In genomic region chr1:21027805-21028204, GRCh38 we compare ENCODE assay signal across 37 cellular contexts.
DNase-seq lines count a peak whose midpoint lies in the region; ATAC-seq, FAIRE-seq and TF ChIP-seq lines count a peak whose summit lies in the region.
"Had no signal": no experiment of that assay in that cellular context is flagged by ENCODE, and none has a peak within 500 bp of the region (broad histone marks: within the 10 kb centered on the region; RNA-seq: fewer than 3 reads in every experiment).

No MANE protein-coding gene starts in this region.

- 0 out of 2 replicates have a peak overlapping the region, but pooled peaks have one; percentile 18 for H2AFZ ChIP-seq in K562 (ENCODE audit: low read depth, low read length)
- no peak overlapping the region for H2AFZ ChIP-seq in hepatocyte
- H2AFZ ChIP-seq in smooth muscle cell (ENCODE audit: low read depth): no peak overlapping the region
- H2AFZ ChIP-seq: parathyroid adenoma had no signal

- H3K27me3 ChIP-seq in K562 (ENCODE audit: control insufficient read depth in 2 of 2, insufficient read depth in 2 of 2, low read length in 2 of 2) (no peaks in the 10 kb centered on the region), hepatocyte (no peaks in the 10 kb centered on the region), MG63 (no peaks in the 10 kb centered on the region), smooth muscle cell (ENCODE audit: low read depth) (no peaks in the 10 kb centered on the region)
- H3K27me3 ChIP-seq: brain microvascular endothelial cell, Peyer's patch, uterus had no signal

- H3K9ac ChIP-seq in K562 (ENCODE audit: insufficient read depth in 1 of 2, low read depth in 2 of 2, low read length in 2 of 2) (peak overlapping the region in 1 of 2 experiments; percentile 4; a peak in 1 of 4 replicates), smooth muscle cell (ENCODE audit: low read depth) (no peak overlapping the region)
- H3K9ac ChIP-seq: parathyroid adenoma had no signal

- H3K4me3 ChIP-seq in K562 (no peak overlapping the region), hepatocyte (no peak overlapping the region), MG63 (no peak overlapping the region), smooth muscle cell (no peak overlapping the region)
- H3K4me3 ChIP-seq: coronary artery, lung, Peyer's patch, skin epidermis, uterus had no signal

- peak; percentile 72 for TF ChIP-seq EP300 in K562 (IDR thresholded peaks at IDR 0.05; ENCODE audit: low read length)

- H3K27ac Mint-ChIP-seq in natural killer cell (peak overlapping the region; percentile 10 to 69), type B pancreatic cell (peak overlapping the region; percentile 8)
- peak overlapping the region in 1 of 2 donors; percentile 17 for H3K27ac Mint-ChIP-seq in natural killer cell treated with Interleukin-12 subunit alpha and Interleukin-12 subunit beta and Interleukin-15 and Interleukin-18, amount 100 ng/mL, for 72 hours
- H3K27ac Mint-ChIP-seq: activated CD4-positive, alpha-beta T cell treated with anti-CD3 and anti-CD28 coated beads for 36 hours; activated CD8-positive, alpha-beta T cell treated with anti-CD3 and anti-CD28 coated beads for 36 hours; activated naive CD4-positive, alpha-beta T cell treated with anti-CD3 and anti-CD28 coated beads, Interleukin-2, amount 50 U/mL, for 24 hours; activated T-helper 2 cell treated with anti-CD3 and anti-CD28 coated beads, Interferon-gamma antibody, Interleukin-2, Interleukin-4, amounts not matched to agents 10 μg/mL and 5 μg/mL and 100 μg/mL, durations not matched to agents 14 hours and 24 hours and 36 hours; T-helper 2 cell treated with Interferon-gamma antibody and Interleukin-4, amounts not matched to agents 5 μg/mL and 100 μg/mL, for 36 hours had no signal

- in situ Hi-C loops in K562 (cut with MboI): no loop called here

- H3K9me3 ChIP-seq in K562 (replicated peaks; ENCODE audit: control insufficient read depth, insufficient read depth, low read depth, low read length) (no peaks in the 10 kb centered on the region), hepatocyte (ENCODE audit: low read depth) (no peaks in the 10 kb centered on the region), MG63 (no peaks in the 10 kb centered on the region), smooth muscle cell (replicated peaks; ENCODE audit: low read depth) (no peaks in the 10 kb centered on the region)
- H3K9me3 ChIP-seq: Peyer's patch, uterus had no signal

- 0% methylated on average over 1 of the region's 1 CpG for WGBS in K562 (ENCODE audit: insufficient coverage, low coverage, missing lambda C conversion rate)
- WGBS in hepatocyte (ENCODE audit: low lambda C conversion rate, missing lambda C conversion rate): 57% methylated on average over 1 of the region's 1 CpG
- WGBS in smooth muscle cell (ENCODE audit: low lambda C conversion rate): 64% methylated on average over 1 of the region's 1 CpG

- POLR2A ChIA-PET in K562 (lab: Yijun Ruan, JAX): interaction anchor here (0.7 to 1.3 kb wide), 2 partner anchors 8 to 9 kb away, joined by 3 read pairs; no protein-coding TSS in a partner anchor

- no peaks in the 10 kb centered on the region for H3K36me3 Mint-ChIP-seq in natural killer cell
- H3K36me3 Mint-ChIP-seq in natural killer cell treated with Interleukin-12 subunit alpha and Interleukin-12 subunit beta and Interleukin-15 and Interleukin-18, amount 100 ng/mL, for 72 hours: peaks cover 14% of the 10 kb centered on the region
- H3K36me3 Mint-ChIP-seq in type B pancreatic cell: peaks cover 24% of the 10 kb centered on the region

- ATAC-seq in natural killer cell (peak in 1 of 3 donors; percentile 30), K562 (peak; percentile 58), GM21576 (IDR thresholded peaks at IDR 0.05; ENCODE audit: unreplicated experiment) (no peak)
- ATAC-seq in natural killer cell treated with Interleukin-12 subunit alpha and Interleukin-12 subunit beta and Interleukin-15 and Interleukin-18, amount 100 ng/mL, for 72 hours: no peak
- ATAC-seq: activated CD4-positive, alpha-beta T cell treated with anti-CD3 and anti-CD28 coated beads for 36 hours; activated CD8-positive, alpha-beta T cell treated with anti-CD3 and anti-CD28 coated beads for 36 hours had no signal

- H3K79me2 ChIP-seq in K562 (ENCODE audit: control insufficient read depth, insufficient read depth, low read length) (peaks cover 23% of the 10 kb centered on the region), hepatocyte (peaks cover 73% of the 10 kb centered on the region), smooth muscle cell (ENCODE audit: low read depth) (peaks cover 56% of the 10 kb centered on the region)
- H3K79me2 ChIP-seq: parathyroid adenoma had no signal

- no peak for TF ChIP-seq RAD21 in K562 (CRISPR knock-in tag; conservative IDR thresholded peaks at IDR 0.05 in 1 of 2, IDR thresholded peaks at IDR 0.05 in 1 of 2)

- H3K9me2 ChIP-seq in hepatocyte (replicated peaks; ENCODE audit: insufficient read depth): no peaks in the 10 kb centered on the region

- H3K27ac ChIP-seq in K562 (ENCODE audit: extremely low read depth, low read depth, low read length): peak overlapping the region; percentile 19; the same call in 2 of the 3 replicates
- H3K27ac ChIP-seq in hepatocyte: no peak overlapping the region
- no peak overlapping the region for H3K27ac ChIP-seq in smooth muscle cell (ENCODE audit: low read depth)
- H3K27ac ChIP-seq: brain microvascular endothelial cell, coronary artery, parathyroid adenoma, skin epidermis, uterus, VCaP had no signal

- H3K4me1 ChIP-seq in K562 (replicated peaks in 1 of 2; ENCODE audit: control insufficient read depth in 2 of 2, insufficient read depth in 2 of 2, low read length in 2 of 2) (peaks cover 23 to 29% of the 10 kb centered on the region in 2 experiments), hepatocyte (ENCODE audit: insufficient read depth) (peaks cover 20% of the 10 kb centered on the region), smooth muscle cell (ENCODE audit: low read depth) (peaks cover 1% of the 10 kb centered on the region)
- H3K4me1 ChIP-seq: uterus had no signal

- H3K4me3 Mint-ChIP-seq in natural killer cell (no peak overlapping the region), type B pancreatic cell (no peak overlapping the region)
- H3K4me3 Mint-ChIP-seq in natural killer cell treated with Interleukin-12 subunit alpha and Interleukin-12 subunit beta and Interleukin-15 and Interleukin-18, amount 100 ng/mL, for 72 hours: no peak overlapping the region
- H3K4me3 Mint-ChIP-seq: activated CD4-positive, alpha-beta T cell treated with anti-CD3 and anti-CD28 coated beads for 36 hours; activated CD8-positive, alpha-beta T cell treated with anti-CD3 and anti-CD28 coated beads for 36 hours; activated naive CD4-positive, alpha-beta T cell treated with anti-CD3 and anti-CD28 coated beads, Interleukin-2, amount 50 U/mL, for 24 hours; CD14-positive monocyte; T-helper 2 cell treated with Interferon-gamma antibody and Interleukin-4, amounts not matched to agents 5 μg/mL and 100 μg/mL, for 36 hours had no signal

- CTCF ChIA-PET in K562 (lab: Yijun Ruan, JAX; ENCODE audit: low intra/inter-chr PET ratio): no interaction called here

- peak; percentile 46 for FAIRE-seq in K562 (lab: Jason Lieb, UNC)
- FAIRE-seq: H1 had no signal

- no peaks in the 10 kb centered on the region for H3K9me1 ChIP-seq in K562 (ENCODE audit: control insufficient read depth, insufficient read depth, low read length)

- no peak for DNase-seq in natural killer cell
- DNase-seq in natural killer cell treated with Interleukin-12 subunit alpha and Interleukin-12 subunit beta and Interleukin-15 and Interleukin-18, amount 100 ng/mL, for 72 hours (ENCODE audit: low spot score): no peak
- DNase-seq in K562 (ENCODE audit: extremely low read depth in 1 of 4, low spot score in 3 of 4): peak in 2 of 4 experiments; percentile 19 to 48
- DNase-seq in hepatocyte (ENCODE audit: low spot score): peak; percentile 22
- DNase-seq in type B pancreatic cell (ENCODE audit: extremely low spot score, unreplicated experiment): no peak
- DNase-seq in MG63: no peak
- no peak for DNase-seq in smooth muscle cell (lab: John Stamatoyannopoulos, UW; ENCODE audit: unreplicated experiment)
- DNase-seq: 8988T; activated CD4-positive, alpha-beta T cell treated with anti-CD3 and anti-CD28 coated beads for 36 hours; activated CD8-positive, alpha-beta T cell treated with anti-CD3 and anti-CD28 coated beads for 36 hours; amygdala; brain microvascular endothelial cell; Calu3; DMS79 treated with DMSO at 0.1 percent for 48 hours; effector memory CD4-positive, alpha-beta T cell; foreskin fibroblast; GDM1; head of caudate nucleus; Kasumi-1; kidney glomerular epithelial cell; MV-4-11; NCI-H146; SHP77 treated with DMSO at 0.1 percent for 48 hours; stimulated activated naive CD4-positive, alpha-beta T cell treated with Interleukin-2 at 50 U/mL for 16 hours; uterus had no signal

- peaks cover 24 to 39% of the 10 kb centered on the region in 2 donors for H3K4me1 Mint-ChIP-seq in natural killer cell
- peaks cover 24 to 31% of the 10 kb centered on the region in 2 donors for H3K4me1 Mint-ChIP-seq in natural killer cell treated with Interleukin-12 subunit alpha and Interleukin-12 subunit beta and Interleukin-15 and Interleukin-18, amount 100 ng/mL, for 72 hours (ENCODE audit: low read depth in 2 of 2)
- H3K4me1 Mint-ChIP-seq in type B pancreatic cell (ENCODE audit: unreplicated experiment): peaks cover 7% of the 10 kb centered on the region

- BruUV-seq in K562 (replicated peaks; lab: Mats Ljungman, UMichigan): no TSS peak

- TF ChIP-seq CTCF in natural killer cell (IDR thresholded peaks at IDR 0.05): no peak
- no peak for TF ChIP-seq CTCF in K562 (IDR thresholded peaks at IDR 0.05 in 2 of 3, conservative IDR thresholded peaks at IDR 0.05 in 1 of 3; ENCODE audit: insufficient read depth in 2 of 3, low read depth in 1 of 3, low read length in 3 of 3)
- no peak for TF ChIP-seq CTCF in hepatocyte (IDR thresholded peaks at IDR 0.05; ENCODE audit: poor library complexity)
- no peak for TF ChIP-seq CTCF in type B pancreatic cell (conservative IDR thresholded peaks at IDR 0.05)
- no peak for TF ChIP-seq CTCF in smooth muscle cell (IDR thresholded peaks at IDR 0.05; ENCODE audit: borderline replicate concordance, insufficient read depth, poor library complexity, severe bottlenecking)

- intact Hi-C loops in natural killer cell (cut with micrococcal nuclease) (no loop called here), K562 (cut with micrococcal nuclease) (no loop called here)

- H3K4me2 ChIP-seq in K562 (ENCODE audit: insufficient read depth, low read length) (peak overlapping the region; percentile 34; the same call in 1 of the 2 replicates), hepatocyte (peak overlapping the region; percentile 10), smooth muscle cell (no peak overlapping the region)

- H4K20me1 ChIP-seq in K562 (replicated peaks; ENCODE audit: control insufficient read depth, insufficient read depth, low read length) (no peaks in the 10 kb centered on the region), hepatocyte (ENCODE audit: insufficient read depth, poor library complexity, severe bottlenecking) (no peaks in the 10 kb centered on the region), smooth muscle cell (ENCODE audit: low read depth) (peaks cover 17% of the 10 kb centered on the region)

- H3K9me3 Mint-ChIP-seq in natural killer cell (no peaks in the 10 kb centered on the region), type B pancreatic cell (peaks cover 5% of the 10 kb centered on the region)
- no peaks in the 10 kb centered on the region for H3K9me3 Mint-ChIP-seq in natural killer cell treated with Interleukin-12 subunit alpha and Interleukin-12 subunit beta and Interleukin-15 and Interleukin-18, amount 100 ng/mL, for 72 hours
- H3K9me3 Mint-ChIP-seq: activated CD8-positive, alpha-beta T cell treated with anti-CD3 and anti-CD28 coated beads for 36 hours; activated naive CD4-positive, alpha-beta T cell treated with anti-CD3 and anti-CD28 coated beads, Interleukin-2, amount 50 U/mL, for 24 hours; activated T-helper 2 cell treated with anti-CD3 and anti-CD28 coated beads, Interferon-gamma antibody, Interleukin-2, Interleukin-4, amounts not matched to agents 10 μg/mL and 5 μg/mL and 100 μg/mL, durations not matched to agents 14 hours and 24 hours and 36 hours; T-helper 2 cell treated with Interferon-gamma antibody and Interleukin-4, amounts not matched to agents 5 μg/mL and 100 μg/mL, for 36 hours had no signal

- no peak for TF ChIP-seq POLR2A in K562 (conservative IDR thresholded peaks at IDR 0.05)

- no peaks in the 10 kb centered on the region for H3F3A ChIP-seq in smooth muscle cell (ENCODE audit: low read depth)

- H3K36me3 ChIP-seq in K562 (ENCODE audit: control insufficient read depth, insufficient read depth, low read length) (no peaks in the 10 kb centered on the region; the same call in 2 of the 3 replicates), hepatocyte (replicated peaks; ENCODE audit: insufficient read depth, low read depth) (no peaks in the 10 kb centered on the region), MG63 (no peaks in the 10 kb centered on the region), smooth muscle cell (ENCODE audit: low read depth) (no peaks in the 10 kb centered on the region)
- H3K36me3 ChIP-seq: brain microvascular endothelial cell, Peyer's patch, uterus had no signal

- H3K27me3 Mint-ChIP-seq in natural killer cell (ENCODE audit: low read depth in 2 of 2) (no peaks in the 10 kb centered on the region), type B pancreatic cell (no peaks in the 10 kb centered on the region)
- no peaks in the 10 kb centered on the region for H3K27me3 Mint-ChIP-seq in natural killer cell treated with Interleukin-12 subunit alpha and Interleukin-12 subunit beta and Interleukin-15 and Interleukin-18, amount 100 ng/mL, for 72 hours
- H3K27me3 Mint-ChIP-seq: activated CD4-positive, alpha-beta T cell treated with anti-CD3 and anti-CD28 coated beads for 36 hours; activated CD8-positive, alpha-beta T cell treated with anti-CD3 and anti-CD28 coated beads for 36 hours; activated naive CD4-positive, alpha-beta T cell treated with anti-CD3 and anti-CD28 coated beads, Interleukin-2, amount 50 U/mL, for 24 hours had no signal
